ENCODE assay signal across 12 cellular contexts in the genomic region with DNA sequence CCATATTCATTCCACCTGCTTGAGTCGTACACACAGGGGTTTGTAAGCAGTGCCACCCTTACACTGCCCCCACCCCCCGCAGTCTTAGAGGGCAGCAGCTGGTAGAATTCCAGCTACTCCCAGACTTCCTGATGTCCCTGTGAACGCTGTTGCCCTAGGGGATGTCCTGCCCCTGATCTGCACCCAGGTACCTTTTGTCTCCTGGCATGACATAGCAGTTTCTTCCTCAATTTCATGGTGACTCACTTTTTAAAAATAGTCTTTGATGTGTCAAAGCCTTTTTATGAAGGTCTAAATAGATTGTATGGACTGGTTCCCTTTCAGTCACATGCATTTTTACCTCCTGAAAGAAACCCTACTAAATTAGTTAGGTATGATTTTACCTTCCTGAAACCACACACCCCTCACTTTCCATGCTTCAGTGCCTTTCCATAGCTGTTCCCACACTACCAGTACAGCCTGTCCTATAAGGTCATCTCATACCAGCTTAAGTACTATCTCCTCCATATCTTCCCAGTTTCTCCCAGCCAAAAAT.
A peak's percentile ranks its signal among the peaks of the same experiment; 100 is the strongest.
DNase-seq lines count a peak whose midpoint lies in the region; ATAC-seq and TF ChIP-seq lines count a peak whose summit lies in the region.
"Had no signal": no experiment of that assay in that cellular context is flagged by ENCODE, and none has a peak within 500 bp of the region (broad histone marks: within the 10 kb centered on the region; RNA-seq: fewer than 3 reads in every experiment).

No MANE protein-coding gene starts in this region.

- no peaks in the 10 kb centered on the region for H3K27me3 Mint-ChIP-seq in osteocyte (ENCODE audit: unreplicated experiment)
- H3K27me3 Mint-ChIP-seq: activated naive CD8-positive, alpha-beta T cell treated with anti-CD3 and anti-CD28 coated beads, Interleukin-2, amount 10 ng/mL, durations not matched to agents 7 days and 5 days; naive B cell had no signal

- H3K36me3 Mint-ChIP-seq in osteocyte (ENCODE audit: unreplicated experiment): peaks cover 22% of the 10 kb centered on the region

- no peaks in the 10 kb centered on the region for H3K9me3 ChIP-seq in adrenal gland (replicated peaks in 1 of 3)

- intact Hi-C loops in adrenal gland (cut with DNase I): no loop called here

- H3K4me1 ChIP-seq in adrenal gland (replicated peaks in 1 of 2): peaks cover 0 to 15% of the 10 kb centered on the region in 2 donors

- no peak for TF ChIP-seq POLR2A in adrenal gland (IDR thresholded peaks at IDR 0.05)

- peak overlapping the region in 1 of 5 donors; percentile 33 for H3K27ac ChIP-seq in adrenal gland

- H3K4me1 Mint-ChIP-seq in osteocyte (ENCODE audit: unreplicated experiment): peaks cover 11% of the 10 kb centered on the region

- H3K36me3 ChIP-seq in adrenal gland (replicated peaks in 1 of 2): no peaks in the 10 kb centered on the region

- peak overlapping the region; percentile 17 for H3K27ac Mint-ChIP-seq in osteocyte (ENCODE audit: unreplicated experiment)
- H3K27ac Mint-ChIP-seq: activated naive CD8-positive, alpha-beta T cell treated with anti-CD3 and anti-CD28 coated beads, Interleukin-2, amount 10 ng/mL, durations not matched to agents 7 days and 5 days; T-helper 2 cell treated with Interferon-gamma antibody and Interleukin-4, amounts not matched to agents 5 μg/mL and 100 μg/mL, for 36 hours had no signal

- 49 to 79% (median 61%) methylated on average over 3 of the region's 3 CpGs for WGBS in adrenal gland, 4 donors

- H3K27me3 ChIP-seq in adrenal gland: no peaks in the 10 kb centered on the region

- ATAC-seq in GM18517 (IDR thresholded peaks at IDR 0.05; ENCODE audit: unreplicated experiment): no peak

- DNase-seq in NCI-H345 (lab: John Stamatoyannopoulos, UW): peak; percentile 19
- no peak for DNase-seq in NCI-H345 treated with DMSO at 0.1 percent for 48 hours (lab: John Stamatoyannopoulos, UW; ENCODE audit: unreplicated experiment)
- DNase-seq in LHCN-M2 (ENCODE audit: low read depth): peak; percentile 56
- peak in 4 of 7 donors; percentile 8 to 56 (median 22) for DNase-seq in adrenal gland
- no peak for DNase-seq in osteocyte (ENCODE audit: extremely low spot score, unreplicated experiment)
- DNase-seq in NCI-H446 (lab: John Stamatoyannopoulos, UW): no peak
- no peak for DNase-seq in NAMALWA (ENCODE audit: low spot score)
- DNase-seq: activated naive CD8-positive, alpha-beta T cell treated with anti-CD3 and anti-CD28 coated beads, Interleukin-2, amount 10 ng/mL, durations not matched to agents 7 days and 5 days; naive B cell; NCI-H1092 treated with DMSO at 0.1 percent for 48 hours had no signal

- H3K4me3 ChIP-seq in adrenal gland: no peak overlapping the region

- no peak for TF ChIP-seq CTCF in adrenal gland (IDR thresholded peaks at IDR 0.05)
- TF ChIP-seq CTCF in osteocyte (IDR thresholded peaks at IDR 0.05): no peak

- H3K4me3 Mint-ChIP-seq in osteocyte (ENCODE audit: unreplicated experiment): no peak overlapping the region
- H3K4me3 Mint-ChIP-seq: activated naive CD8-positive, alpha-beta T cell treated with anti-CD3 and anti-CD28 coated beads, Interleukin-2, amount 10 ng/mL, durations not matched to agents 7 days and 5 days; T-helper 2 cell treated with Interferon-gamma antibody and Interleukin-4, amounts not matched to agents 5 μg/mL and 100 μg/mL, for 36 hours had no signal

- peaks cover 12% of the 10 kb centered on the region for H3K9me3 Mint-ChIP-seq in osteocyte (ENCODE audit: unreplicated experiment)

Comparison
In these comparisons a context has a peak if more than half of its experiments do, and no peak if none do; other contexts are left out.
1. DNase-seq: peak in NCI-H345 (single experiment), LHCN-M2 (single experiment) and adrenal gland (4 of 7); none in NCI-H345 treated with DMSO at 0.1 percent for 48 hours (single experiment), osteocyte (single experiment), NCI-H446 (0 of 2) and NAMALWA (single experiment).